4 cellular contexts compared by ENCODE assay signal in genomic region chr1:115534-115933, GRCh38. TPM values are rescaled to one million over a fixed set of nuclear protein-coding genes. Genes with fewer than 3 reads are reported as not detected.
"Had no signal": no experiment of that assay in that cellular context is flagged by ENCODE, and none has a peak within 500 bp of the region (broad histone marks: within the 10 kb centered on the region; RNA-seq: fewer than 3 reads in every experiment).

No MANE protein-coding gene starts in this region.

RNA-seq across cellular contexts. Expression of gene OR4F5, which starts 50.3 kb away (rescaled TPM):
- total RNA-seq: LHCN-M2, M059J, MCF 10A, NCI-H460 had no signal
